In the genomic region with DNA sequence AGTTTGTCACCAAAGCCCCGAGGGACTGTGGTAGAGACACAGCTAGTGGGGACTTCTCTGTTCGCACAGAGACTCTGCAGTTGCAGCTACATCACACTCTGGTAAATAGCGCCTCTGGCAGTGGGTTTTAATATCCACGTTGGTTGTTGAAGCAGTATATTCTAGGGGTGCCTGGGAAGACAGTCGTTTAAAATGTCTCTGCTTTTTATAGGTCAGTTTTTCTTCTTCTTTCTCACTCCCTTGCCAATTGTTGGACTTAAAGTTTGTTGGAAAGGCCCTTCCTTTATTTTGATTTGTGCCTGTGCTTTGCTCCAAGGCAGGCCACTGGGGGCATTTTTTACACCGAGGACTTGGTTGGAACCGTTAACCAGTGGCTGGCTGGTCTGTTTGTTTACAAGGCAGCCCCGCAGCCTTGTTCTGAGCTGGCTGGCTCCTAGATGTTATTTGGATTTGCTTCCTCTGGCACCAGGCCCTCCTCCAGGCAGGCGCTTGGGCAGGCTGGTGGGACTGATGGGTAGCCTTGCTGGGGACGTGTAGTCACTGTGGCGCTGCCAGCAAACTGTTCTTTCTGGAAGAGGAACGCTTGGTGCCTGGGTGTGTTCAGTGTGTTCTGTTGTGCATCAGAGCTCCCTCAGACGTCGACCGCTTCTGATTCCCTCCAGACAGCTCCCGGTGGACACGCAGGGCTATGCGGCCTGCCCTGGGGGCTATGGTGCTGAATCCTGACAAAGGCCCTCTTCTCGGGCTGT, we compare ENCODE assay signal across 8 cellular contexts.
DNase-seq lines count a peak whose midpoint lies in the region; TF ChIP-seq lines count a peak whose summit lies in the region.

No MANE protein-coding gene starts in this region.

- no peaks in the 10 kb centered on the region for H3K9me3 Mint-ChIP-seq in brain

- H2AFZ ChIP-seq in Loucy (ENCODE audit: low read length) = no peak overlapping the region

- no peaks in the 10 kb centered on the region for H3K9me2 ChIP-seq in Loucy (replicated peaks; ENCODE audit: low read depth, low read length)

- no peaks in the 10 kb centered on the region for H3F3A ChIP-seq in Loucy (ENCODE audit: low read depth)

- no peak for DNase-seq in effector CD4-positive, alpha-beta T cell
- DNase-seq in NOMO-1 treated with dmso at 0.1 percent for 144 hours (lab: John Stamatoyannopoulos, UW; ENCODE audit: unreplicated experiment) (no peak), HuH-7.5 (ENCODE audit: low spot score) (no peak), A172 (ENCODE audit: low spot score) (no peak)

- H3K4me3 ChIP-seq in BLaER1 treated with 17β-estradiol and CSF1 and Interleukin-3, amounts not matched to agents 10 nM and 100 nM = no peak overlapping the region
- H3K4me3 ChIP-seq in Loucy (ENCODE audit: low read length, poor library complexity, severe bottlenecking) (no peak overlapping the region), muscle layer of duodenum (ENCODE audit: low read depth in 1 of 2, low read length in 2 of 2) (peak overlapping the region in 1 of 2 donors; percentile 13)

- H3K27ac Mint-ChIP-seq in brain = peak overlapping the region; percentile 83 to 98 (median 92)

- peak overlapping the region; percentile 19 to 90 (median 80); a peak in 19 of 22 replicates for H3K4me2 ChIP-seq in BLaER1 treated with 17β-estradiol and CSF1 and Interleukin-3, amounts not matched to agents 10 nM and 100 nM
- peak overlapping the region; percentile 28 for H3K4me2 ChIP-seq in Loucy (ENCODE audit: low read depth, low read length, poor library complexity, severe bottlenecking)

- H3K4me3 Mint-ChIP-seq in brain = peak overlapping the region in 2 of 5 experiments; percentile 66 to 70

- H3K79me2 ChIP-seq in Loucy (ENCODE audit: insufficient read depth, low read length) = peaks cover 45% of the 10 kb centered on the region

- TF ChIP-seq CTCF in Loucy (conservative IDR thresholded peaks at IDR 0.05; ENCODE audit: low read length) (no peak; the same call in none of the 2 replicates), brain (conservative IDR thresholded peaks at IDR 0.05) (no peak)

- peaks cover 24% of the 10 kb centered on the region for H3K36me3 Mint-ChIP-seq in brain

- no peak overlapping the region for H3K27ac ChIP-seq in BLaER1 treated with 17β-estradiol and CSF1 and Interleukin-3, amounts not matched to agents 10 nM and 100 nM
- peak overlapping the region; percentile 19 for H3K27ac ChIP-seq in muscle layer of duodenum (ENCODE audit: low read length)

- H4K20me1 ChIP-seq in BLaER1 treated with 17β-estradiol and CSF1 and Interleukin-3, amounts not matched to agents 10 nM and 100 nM = peaks cover 12 to 93% (median 59%) of the 10 kb centered on the region in 11 experiments; a peak in 21 of 22 replicates
- H4K20me1 ChIP-seq in Loucy (ENCODE audit: insufficient read depth, low read length, poor library complexity, severe bottlenecking) = no peaks in the 10 kb centered on the region

- H3K9me3 ChIP-seq in BLaER1 treated with 17β-estradiol and CSF1 and Interleukin-3, amounts not matched to agents 10 nM and 100 nM (replicated peaks in 1 of 11) = no peaks in the 10 kb centered on the region
- H3K9me3 ChIP-seq in Loucy (ENCODE audit: insufficient read depth, low read depth, low read length) (no peaks in the 10 kb centered on the region), muscle layer of duodenum (ENCODE audit: control insufficient read depth in 1 of 2, low read length in 2 of 2) (no peaks in the 10 kb centered on the region)

- no peak overlapping the region for H3K9ac ChIP-seq in BLaER1 treated with 17β-estradiol and CSF1 and Interleukin-3, amounts not matched to agents 10 nM and 100 nM
- peak overlapping the region; percentile 61 for H3K9ac ChIP-seq in Loucy (ENCODE audit: low read depth, low read length, poor library complexity, severe bottlenecking)

- peaks cover 51% of the 10 kb centered on the region for H3K4me1 Mint-ChIP-seq in brain

- H3K27me3 ChIP-seq in BLaER1 treated with 17β-estradiol and CSF1 and Interleukin-3, amounts not matched to agents 10 nM and 100 nM = no peaks in the 10 kb centered on the region
- no peaks in the 10 kb centered on the region for H3K27me3 ChIP-seq in Loucy (ENCODE audit: insufficient read depth, low read length, poor library complexity, severe bottlenecking)
- H3K27me3 ChIP-seq in muscle layer of duodenum (ENCODE audit: low read depth, low read length) = no peaks in the 10 kb centered on the region

- H3K4me1 ChIP-seq in BLaER1 treated with 17β-estradiol and CSF1 and Interleukin-3, amounts not matched to agents 10 nM and 100 nM = peaks cover 16 to 31% (median 28%) of the 10 kb centered on the region in 10 experiments
- peaks cover 49% of the 10 kb centered on the region for H3K4me1 ChIP-seq in Loucy (ENCODE audit: insufficient read depth, low read length, poor library complexity, severe bottlenecking)
- peaks cover 0 to 31% of the 10 kb centered on the region in 2 donors for H3K4me1 ChIP-seq in muscle layer of duodenum (ENCODE audit: control insufficient read depth in 1 of 2, insufficient read depth in 2 of 2, low read length in 2 of 2)

- peaks cover 3% of the 10 kb centered on the region for H3K27me3 Mint-ChIP-seq in brain

- H3K36me3 ChIP-seq in BLaER1 treated with 17β-estradiol and CSF1 and Interleukin-3, amounts not matched to agents 10 nM and 100 nM = peaks cover 7 to 60% (median 34%) of the 10 kb centered on the region in 11 experiments; a peak in 21 of 22 replicates
- H3K36me3 ChIP-seq in Loucy (ENCODE audit: insufficient read depth, low read length) (peaks cover 7% of the 10 kb centered on the region; the same call in 1 of the 2 replicates), muscle layer of duodenum (ENCODE audit: control insufficient read depth in 1 of 2, insufficient read depth in 2 of 2, low read length in 2 of 2) (no peaks in the 10 kb centered on the region)
